19 cellular contexts compared by ENCODE assay signal in the genomic region with DNA sequence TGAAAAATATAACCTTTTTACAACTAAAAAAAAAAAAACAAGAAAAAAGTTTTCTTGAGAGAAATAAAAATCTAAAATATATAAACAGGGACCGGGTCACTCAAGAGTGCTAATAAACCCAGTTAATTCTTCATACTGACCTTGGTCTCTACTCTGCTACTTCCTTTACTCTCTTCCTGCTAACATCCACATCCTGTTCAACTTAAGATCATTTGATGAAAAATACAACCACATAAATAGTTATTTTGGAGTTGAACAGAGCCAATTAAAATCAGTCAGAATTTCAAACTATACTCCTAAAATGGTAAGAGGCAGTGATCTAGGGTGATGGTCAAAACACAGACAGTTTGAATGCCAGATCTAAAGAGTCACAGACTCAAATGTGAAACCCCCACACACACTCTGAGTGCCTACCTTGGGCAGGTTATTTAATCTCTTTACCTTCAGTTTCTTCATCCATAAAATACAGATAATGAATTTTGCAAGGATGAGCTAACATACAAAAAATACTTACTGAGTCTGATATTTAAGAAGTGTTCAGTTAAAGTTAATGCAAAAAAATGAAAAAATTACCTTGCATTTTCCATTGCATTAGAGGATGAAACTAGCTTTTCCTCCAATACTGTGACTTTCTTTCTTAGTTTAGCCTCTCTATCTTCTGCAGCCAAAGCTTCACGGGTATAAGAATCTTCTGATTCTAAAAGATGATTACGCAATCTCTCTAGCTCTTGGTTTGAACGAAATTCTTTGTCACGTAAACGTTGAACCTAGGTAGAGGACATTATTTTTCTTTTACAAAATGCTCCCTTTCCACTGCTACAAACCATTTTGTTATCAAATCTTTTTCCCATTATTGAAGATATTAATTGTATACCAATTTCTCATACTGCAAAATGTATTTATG. TPM values are rescaled to one million over a fixed set of nuclear protein-coding genes. Genes with fewer than 3 reads are reported as not detected.
DNase-seq lines count a peak whose midpoint lies in the region; ATAC-seq and TF ChIP-seq lines count a peak whose summit lies in the region.
"Had no signal": no experiment of that assay in that cellular context is flagged by ENCODE, and none has a peak within 500 bp of the region (broad histone marks: within the 10 kb centered on the region; RNA-seq: fewer than 3 reads in every experiment).

No MANE protein-coding gene starts in this region.

- peaks cover 14% of the 10 kb centered on the region for H3K4me1 ChIP-seq in Karpas-422 (ENCODE audit: low read length)
- H3K4me1 ChIP-seq: gastrocnemius medialis, uterus had no signal

- H3K4me2 ChIP-seq in Karpas-422 (ENCODE audit: low read depth, low read length, poor library complexity, severe bottlenecking) = no peak overlapping the region

- DNase-seq in activated CD4-positive, alpha-beta T cell treated with anti-CD3 and anti-CD28 coated beads, Interleukin-2, amount 10 ng/mL, durations not matched to agents 7 days and 5 days = no peak
- DNase-seq in activated CD4-positive, alpha-beta T cell treated with anti-CD3 and anti-CD28 coated beads, Interleukin-2, amount 50 U/mL, for 4 hours = no peak
- no peak for DNase-seq in Karpas-422
- DNase-seq in activated naive CD8-positive, alpha-beta T cell treated with anti-CD3 and anti-CD28 coated beads, Interleukin-2, amount 50 U/mL, for 24 hours = no peak
- no peak for DNase-seq in natural killer cell
- DNase-seq in NCI-H1105 (lab: John Stamatoyannopoulos, UW) = no peak
- no peak for DNase-seq in NCI-H1048 (lab: John Stamatoyannopoulos, UW)
- DNase-seq in NCI-H1092 (lab: John Stamatoyannopoulos, UW) = no peak
- DNase-seq: activated CD4-positive, alpha-beta T cell treated with anti-CD3 and anti-CD28 coated beads for 4 hours; DMS 273 treated with DMSO at 0.1 percent for 48 hours; gastrocnemius medialis; H9; Kasumi-1; mesendoderm; NCI-H2107; NCI-H774; nucleus accumbens; stomach; uterus had no signal

- H4K20me1 ChIP-seq in Karpas-422 (ENCODE audit: insufficient read depth, low read depth, low read length) = no peaks in the 10 kb centered on the region

- no peaks in the 10 kb centered on the region for H3K9me3 Mint-ChIP-seq in activated CD4-positive, alpha-beta T cell treated with anti-CD3 and anti-CD28 coated beads, Interleukin-2, amount 10 ng/mL, durations not matched to agents 7 days and 5 days
- no peaks in the 10 kb centered on the region for H3K9me3 Mint-ChIP-seq in activated naive CD8-positive, alpha-beta T cell treated with anti-CD3 and anti-CD28 coated beads, Interleukin-2, amount 50 U/mL, for 24 hours
- no peaks in the 10 kb centered on the region for H3K9me3 Mint-ChIP-seq in natural killer cell
- H3K9me3 Mint-ChIP-seq: H9 had no signal

- H3K27ac Mint-ChIP-seq in activated CD4-positive, alpha-beta T cell treated with anti-CD3 and anti-CD28 coated beads, Interleukin-2, amount 10 ng/mL, durations not matched to agents 7 days and 5 days = peak overlapping the region; percentile 55
- peak overlapping the region; percentile 69 for H3K27ac Mint-ChIP-seq in activated naive CD8-positive, alpha-beta T cell treated with anti-CD3 and anti-CD28 coated beads, Interleukin-2, amount 50 U/mL, for 24 hours
- H3K27ac Mint-ChIP-seq in natural killer cell = peak overlapping the region; percentile 57 to 84
- H3K27ac Mint-ChIP-seq: H9 had no signal

- ATAC-seq in activated naive CD8-positive, alpha-beta T cell treated with anti-CD3 and anti-CD28 coated beads, Interleukin-2, amount 50 U/mL, for 24 hours = no peak
- peak; percentile 18 to 68 (median 46) for ATAC-seq in natural killer cell
- ATAC-seq: gastrocnemius medialis had no signal

- H3K9me2 ChIP-seq in Karpas-422 (replicated peaks; ENCODE audit: insufficient read depth, low read length) = no peaks in the 10 kb centered on the region

- intact Hi-C loops in natural killer cell (cut with micrococcal nuclease) = no loop called here

- no peaks in the 10 kb centered on the region for H3K9me3 ChIP-seq in Karpas-422 (ENCODE audit: low read length)
- H3K9me3 ChIP-seq: gastrocnemius medialis, stomach, uterus had no signal

- H3K27ac ChIP-seq in Karpas-422 (ENCODE audit: low read length) = peak overlapping the region; percentile 3; the same call in 1 of the 2 replicates
- H3K27ac ChIP-seq: gastrocnemius medialis had no signal

- POLR2A ChIA-PET in activated CD4-positive, alpha-beta T cell treated with anti-CD3 and anti-CD28 coated beads, Interleukin-2, amount 10 ng/mL, durations not matched to agents 7 days and 5 days (lab: Charles Lee) = no interaction called here

- peaks cover 27% of the 10 kb centered on the region for H3K36me3 ChIP-seq in Karpas-422 (ENCODE audit: insufficient read depth, low read length)
- H3K36me3 ChIP-seq: uterus had no signal

- H3K36me3 Mint-ChIP-seq in activated CD4-positive, alpha-beta T cell treated with anti-CD3 and anti-CD28 coated beads, Interleukin-2, amount 10 ng/mL, durations not matched to agents 7 days and 5 days (ENCODE audit: low read depth) = peaks cover 40% of the 10 kb centered on the region
- peaks cover 33% of the 10 kb centered on the region for H3K36me3 Mint-ChIP-seq in activated naive CD8-positive, alpha-beta T cell treated with anti-CD3 and anti-CD28 coated beads, Interleukin-2, amount 50 U/mL, for 24 hours (ENCODE audit: low read depth)
- H3K36me3 Mint-ChIP-seq in natural killer cell = peaks cover 7% of the 10 kb centered on the region

- no peak overlapping the region for H2AFZ ChIP-seq in Karpas-422 (ENCODE audit: low read length)

- TF ChIP-seq CTCF in natural killer cell (IDR thresholded peaks at IDR 0.05) = no peak

- H3K27me3 Mint-ChIP-seq in activated CD4-positive, alpha-beta T cell treated with anti-CD3 and anti-CD28 coated beads, Interleukin-2, amount 10 ng/mL, durations not matched to agents 7 days and 5 days = no peaks in the 10 kb centered on the region
- no peaks in the 10 kb centered on the region for H3K27me3 Mint-ChIP-seq in activated naive CD8-positive, alpha-beta T cell treated with anti-CD3 and anti-CD28 coated beads, Interleukin-2, amount 50 U/mL, for 24 hours
- no peaks in the 10 kb centered on the region for H3K27me3 Mint-ChIP-seq in natural killer cell (ENCODE audit: low read depth in 2 of 2)

- no peak overlapping the region for H3K9ac ChIP-seq in Karpas-422 (ENCODE audit: low read length)

- H3K4me1 Mint-ChIP-seq in activated CD4-positive, alpha-beta T cell treated with anti-CD3 and anti-CD28 coated beads, Interleukin-2, amount 10 ng/mL, durations not matched to agents 7 days and 5 days = peaks cover 42% of the 10 kb centered on the region
- peaks cover 50% of the 10 kb centered on the region for H3K4me1 Mint-ChIP-seq in activated naive CD8-positive, alpha-beta T cell treated with anti-CD3 and anti-CD28 coated beads, Interleukin-2, amount 50 U/mL, for 24 hours
- H3K4me1 Mint-ChIP-seq in natural killer cell = peaks cover 22 to 35% of the 10 kb centered on the region in 2 donors
- H3K4me1 Mint-ChIP-seq: H9 had no signal

- H3K79me2 ChIP-seq in Karpas-422 (ENCODE audit: low read length) = peaks cover 19% of the 10 kb centered on the region; the same call in 1 of the 2 replicates

- no peak overlapping the region for H3K4me3 Mint-ChIP-seq in activated CD4-positive, alpha-beta T cell treated with anti-CD3 and anti-CD28 coated beads, Interleukin-2, amount 10 ng/mL, durations not matched to agents 7 days and 5 days
- H3K4me3 Mint-ChIP-seq in activated naive CD8-positive, alpha-beta T cell treated with anti-CD3 and anti-CD28 coated beads, Interleukin-2, amount 50 U/mL, for 24 hours = peak overlapping the region; percentile 1
- H3K4me3 Mint-ChIP-seq in natural killer cell = peak overlapping the region; percentile 78
- H3K4me3 Mint-ChIP-seq: H9 had no signal

- no peak overlapping the region for H3K4me3 ChIP-seq in Karpas-422 (ENCODE audit: low read length)
- H3K4me3 ChIP-seq: gastrocnemius medialis, stomach, uterus had no signal

- CTCF ChIA-PET in activated CD4-positive, alpha-beta T cell treated with anti-CD3 and anti-CD28 coated beads, Interleukin-2, amount 10 ng/mL, durations not matched to agents 7 days and 5 days (lab: Charles Lee) = no interaction called here

- H3K27me3 ChIP-seq in Karpas-422 (ENCODE audit: low read length) = no peaks in the 10 kb centered on the region
- H3K27me3 ChIP-seq: gastrocnemius medialis, stomach, uterus had no signal

RNA-seq across cellular contexts. Expression of a gene that starts 40.9 kb away (rescaled TPM):
- total RNA-seq in activated CD4-positive, alpha-beta T cell treated with anti-CD3 and anti-CD28 coated beads, Interleukin-2, amount 10 ng/mL, durations not matched to agents 7 days and 5 days = 10 to 100 TPM; 43.6 to 44.7 TPM
- 14.9 and 31.6 TPM in 2 replicates for total RNA-seq in Karpas-422 (2014; rRNA removed; shearing (Covaris generic); ENCODE audit: low replicate concordance)
- 10 to 100 TPM; 42.9 to 63.6 (median 49.8) TPM for total RNA-seq in natural killer cell

RNA-seq across cellular contexts. Expression of a gene that starts 51.4 kb away (rescaled TPM):
- 1 to 10 TPM; 3.8 to 4.1 TPM for total RNA-seq in activated CD4-positive, alpha-beta T cell treated with anti-CD3 and anti-CD28 coated beads, Interleukin-2, amount 10 ng/mL, durations not matched to agents 7 days and 5 days
- not detected in 2 replicates for total RNA-seq in Karpas-422 (2014; rRNA removed; shearing (Covaris generic); ENCODE audit: low replicate concordance)
- 1 to 10 TPM in 2 of 3 donors, under 1 TPM in 1; 0.56 to 1.3 (median 1.1) TPM for total RNA-seq in natural killer cell
